ENCODE assay signal across 13 cellular contexts in genomic region chr3:183878071-183878470, GRCh38. TPM values are rescaled to one million over a fixed set of nuclear protein-coding genes. Genes with fewer than 3 reads are reported as not detected.
DNase-seq lines count a peak whose midpoint lies in the region; ATAC-seq lines count a peak whose summit lies in the region.
"Had no signal": no experiment of that assay in that cellular context is flagged by ENCODE, and none has a peak within 500 bp of the region (broad histone marks: within the 10 kb centered on the region; RNA-seq: fewer than 3 reads in every experiment).

No MANE protein-coding gene starts in this region.

- H3K79me1 ChIP-seq in trophoblast cell (ENCODE audit: low read length): no peaks in the 10 kb centered on the region

- no peak overlapping the region for H4K91ac ChIP-seq in trophoblast cell (ENCODE audit: low read depth, low read length)

- H2AFZ ChIP-seq in trophoblast cell (ENCODE audit: insufficient read depth, low read length, poor library complexity): no peak overlapping the region
- H2AFZ ChIP-seq: parathyroid adenoma had no signal

- DNase-seq in Kasumi-1 (lab: John Stamatoyannopoulos, UW): peak; percentile 97 to 98
- peak; percentile 97 for DNase-seq in SIG-M5 (lab: John Stamatoyannopoulos, UW)
- DNase-seq in globus pallidus (ENCODE audit: low spot score): peak; percentile 40
- DNase-seq in trophoblast cell: peak in 1 of 2 donors; percentile 16
- no peak for DNase-seq in SHP77 treated with DMSO at 0.1 percent for 48 hours (lab: John Stamatoyannopoulos, UW)
- DNase-seq in NCI-H2029 (lab: John Stamatoyannopoulos, UW): no peak
- DNase-seq: activated CD4-positive, alpha-beta T cell treated with anti-CD3 and anti-CD28 coated beads for 36 hours; cerebellar nuclear complex; H7; NCI-H1105 had no signal

- no peak overlapping the region for H3K14ac ChIP-seq in trophoblast cell (ENCODE audit: low read length)

- H3K23ac ChIP-seq in trophoblast cell (ENCODE audit: low read length): no peak overlapping the region

- no peak overlapping the region for H3K27ac ChIP-seq in trophoblast cell (ENCODE audit: low read depth, low read length)
- H3K27ac ChIP-seq: C4-2B, parathyroid adenoma had no signal

- no peak overlapping the region for H4K12ac ChIP-seq in trophoblast cell (ENCODE audit: low read depth, low read length)

- no peak overlapping the region for H3K4me2 ChIP-seq in trophoblast cell (ENCODE audit: low read length)

- peaks cover 5% of the 10 kb centered on the region for H3K79me2 ChIP-seq in trophoblast cell (ENCODE audit: control insufficient read depth, insufficient read depth, low read length, poor library complexity)

- H3K4ac ChIP-seq in trophoblast cell (ENCODE audit: low read depth, low read length): peak overlapping the region; percentile 30

- H3K4me3 ChIP-seq in trophoblast cell (ENCODE audit: low read depth, low read length): no peak overlapping the region

- H3K36me3 ChIP-seq in trophoblast cell (ENCODE audit: control insufficient read depth in 1 of 2, insufficient read depth in 2 of 2, low read length in 2 of 2): peaks cover 2% of the 10 kb centered on the region in 2 experiments

- H3K27me3 ChIP-seq in trophoblast cell (ENCODE audit: insufficient read depth, low read length): no peaks in the 10 kb centered on the region

- no CpG with 5 or more reads among the region's 8 CpGs for WGBS in trophoblast cell (ENCODE audit: extremely low coverage, insufficient coverage, insufficient read length)

- no peak overlapping the region for H2BK120ac ChIP-seq in trophoblast cell (ENCODE audit: insufficient read depth, low read length, poor library complexity)

- H3K9me3 ChIP-seq in trophoblast cell (ENCODE audit: insufficient read depth, low read depth, low read length): no peaks in the 10 kb centered on the region

- H3K4me1 ChIP-seq in trophoblast cell (ENCODE audit: control insufficient read depth in 1 of 2, insufficient read depth in 2 of 2, low read length in 2 of 2): no peaks in the 10 kb centered on the region
- H3K4me1 ChIP-seq: parathyroid adenoma had no signal

- no peak overlapping the region for H2AK5ac ChIP-seq in trophoblast cell (ENCODE audit: low read length)

- ATAC-seq in HG03135 (IDR thresholded peaks at IDR 0.05; ENCODE audit: unreplicated experiment): no peak
- ATAC-seq: activated CD4-positive, alpha-beta T cell treated with anti-CD3 and anti-CD28 coated beads for 36 hours had no signal

- H4K8ac ChIP-seq in trophoblast cell (ENCODE audit: low read depth, low read length): no peak overlapping the region

- no peak overlapping the region for H3K9ac ChIP-seq in trophoblast cell (ENCODE audit: low read length)
- H3K9ac ChIP-seq: parathyroid adenoma had no signal

- no peak overlapping the region for H3K18ac ChIP-seq in trophoblast cell (ENCODE audit: low read length)

- no peak overlapping the region for H2BK12ac ChIP-seq in trophoblast cell (ENCODE audit: low read length)

- no peak overlapping the region for H2BK5ac ChIP-seq in trophoblast cell (ENCODE audit: low read depth, low read length, poor library complexity)

RNA-seq across cellular contexts. Expression of gene PARL, which starts 6.6 kb away (rescaled TPM):
- polyA plus RNA-seq in trophoblast cell (2013): 54.4 and 56.6 TPM in 2 replicates

RNA-seq across cellular contexts. Expression of gene MAP6D1, which starts 52.7 kb away (rescaled TPM):
- polyA plus RNA-seq in trophoblast cell (2013): 3.0 and 3.5 TPM in 2 replicates

Comparison
In these comparisons a context has a peak if more than half of its experiments do, and no peak if none do; other contexts are left out.
1. DNase-seq: peak in Kasumi-1 (2 of 2), SIG-M5 (single experiment) and globus pallidus (single experiment); none in SHP77 treated with DMSO at 0.1 percent for 48 hours (single experiment) and NCI-H2029 (single experiment).